9 cellular contexts compared by ENCODE assay signal in genomic region chr12:76020731-76021672, GRCh38. TPM values are rescaled to one million over a fixed set of nuclear protein-coding genes. Genes with fewer than 3 reads are reported as not detected.
DNase-seq lines count a peak whose midpoint lies in the region; ATAC-seq and TF ChIP-seq lines count a peak whose summit lies in the region.
"Had no signal": no experiment of that assay in that cellular context is flagged by ENCODE, and none has a peak within 500 bp of the region (broad histone marks: within the 10 kb centered on the region; RNA-seq: fewer than 3 reads in every experiment).

No MANE protein-coding gene starts in this region.

- no peaks in the 10 kb centered on the region for H3K9me2 ChIP-seq in SK-N-SH

- no peaks in the 10 kb centered on the region for H3K9me3 Mint-ChIP-seq in stimulated activated naive CD8-positive, alpha-beta T cell treated with anti-CD3 and anti-CD28 coated beads, Interleukin-15, amount 100 ng/mL, for 72 hours

- H2AFZ ChIP-seq in SK-N-SH (ENCODE audit: low read depth), result peak overlapping the region; percentile 14

- no peaks in the 10 kb centered on the region for H3K79me2 ChIP-seq in SK-N-SH (ENCODE audit: insufficient read depth)

- H3K4me3 ChIP-seq in SK-N-SH (ENCODE audit: low read depth in 2 of 2, low read length in 1 of 2), result no peak overlapping the region; a peak in 1 of 4 replicates
- no peak overlapping the region for H3K4me3 ChIP-seq in mucosa of descending colon

- peaks cover 47% of the 10 kb centered on the region for H3F3A ChIP-seq in SK-N-SH (replicated peaks; ENCODE audit: insufficient read depth)

- peak; percentile 8 to 88; a peak in 2 of 4 replicates for TF ChIP-seq EP300 in SK-N-SH (IDR thresholded peaks at IDR 0.05; ENCODE audit: borderline replicate concordance in 1 of 2, low read depth in 1 of 2, low read length in 1 of 2)

- no peaks in the 10 kb centered on the region for H3K27me3 Mint-ChIP-seq in stimulated activated naive CD8-positive, alpha-beta T cell treated with anti-CD3 and anti-CD28 coated beads, Interleukin-15, amount 100 ng/mL, for 72 hours

- no peaks in the 10 kb centered on the region for H3K9me3 ChIP-seq in SK-N-SH
- no peaks in the 10 kb centered on the region for H3K9me3 ChIP-seq in mucosa of descending colon

- H3K4me2 ChIP-seq in SK-N-SH, result peak overlapping the region; percentile 60

- H3K4me3 Mint-ChIP-seq in stimulated activated naive CD8-positive, alpha-beta T cell treated with anti-CD3 and anti-CD28 coated beads, Interleukin-15, amount 100 ng/mL, for 72 hours, result peak overlapping the region; percentile 80 to 83
- H3K4me3 Mint-ChIP-seq: brain had no signal

- peak overlapping the region; percentile 71 for H3K9ac ChIP-seq in SK-N-SH

- H3K4me1 ChIP-seq in SK-N-SH (ENCODE audit: control insufficient read depth in 1 of 2, insufficient read depth in 2 of 2, low read depth in 1 of 2, low read length in 1 of 2) (peaks cover 0 to 18% of the 10 kb centered on the region in 2 experiments; a peak in 2 of 4 replicates), mucosa of descending colon (ENCODE audit: low read depth) (no peaks in the 10 kb centered on the region)

- H3K36me3 ChIP-seq in SK-N-SH (replicated peaks in 1 of 2; ENCODE audit: control insufficient read depth in 1 of 2, insufficient read depth in 2 of 2, low read length in 1 of 2), result no peaks in the 10 kb centered on the region
- H3K36me3 ChIP-seq in mucosa of descending colon (ENCODE audit: low read depth), result no peaks in the 10 kb centered on the region

- no peaks in the 10 kb centered on the region for H4K20me1 ChIP-seq in SK-N-SH (ENCODE audit: insufficient read depth)

- H3K4me1 Mint-ChIP-seq in stimulated activated naive CD8-positive, alpha-beta T cell treated with anti-CD3 and anti-CD28 coated beads, Interleukin-15, amount 100 ng/mL, for 72 hours, result peaks cover 63% of the 10 kb centered on the region

- WGBS in SK-N-SH (ENCODE audit: low lambda C conversion rate), result 38% methylated on average over 15 of the region's 15 CpGs

- H3K27me3 ChIP-seq in SK-N-SH (ENCODE audit: insufficient read depth), result no peaks in the 10 kb centered on the region

- no peak for TF ChIP-seq RAD21 in SK-N-SH (IDR thresholded peaks at IDR 0.05; ENCODE audit: low read length)

- peak overlapping the region; percentile 98 to 99 for H3K27ac Mint-ChIP-seq in stimulated activated naive CD8-positive, alpha-beta T cell treated with anti-CD3 and anti-CD28 coated beads, Interleukin-15, amount 100 ng/mL, for 72 hours

- intact Hi-C loops in mucosa of descending colon (cut with DNase I, micrococcal nuclease), result no loop called here

- no peak for DNase-seq in SK-N-SH
- DNase-seq in astrocyte of the hippocampus (ENCODE audit: low read depth, low spot score), result peak; percentile 95
- DNase-seq in mucosa of descending colon, result no peak
- peak; percentile 58 to 83 for DNase-seq in stimulated activated naive CD8-positive, alpha-beta T cell treated with anti-CD3 and anti-CD28 coated beads, Interleukin-15, amount 100 ng/mL, for 72 hours
- no peak for DNase-seq in hippocampal formation (lab: John Stamatoyannopoulos, UW)
- DNase-seq in GOT3 (lab: John Stamatoyannopoulos, UW), result no peak

- H3K27ac ChIP-seq in SK-N-SH (ENCODE audit: low read depth in 2 of 2, low read length in 1 of 2), result peak overlapping the region; percentile 72 to 99; a peak in 3 of 4 replicates

- ATAC-seq in GM18511 (IDR thresholded peaks at IDR 0.05; ENCODE audit: unreplicated experiment), result peak; percentile 44
- peak; percentile 52 for ATAC-seq in HG03064 (IDR thresholded peaks at IDR 0.05; ENCODE audit: low read depth, unreplicated experiment)
- peak; percentile 80 for ATAC-seq in mucosa of descending colon
- peak; percentile 89 for ATAC-seq in stimulated activated naive CD8-positive, alpha-beta T cell treated with anti-CD3 and anti-CD28 coated beads, Interleukin-15, amount 100 ng/mL, for 72 hours

- CTCF ChIA-PET in SK-N-SH (lab: Yijun Ruan, JAX), result interaction anchor here (1.6 kb wide), 1 partner anchor 11 kb away, joined by 8 read pairs; the partner anchor contains the start of gene PHLDA1

- POLR2A ChIA-PET in SK-N-SH (lab: Yijun Ruan, JAX), result no interaction called here

- TF ChIP-seq CTCF in SK-N-SH (IDR thresholded peaks at IDR 0.05) (no peak), mucosa of descending colon (IDR thresholded peaks at IDR 0.05) (no peak)

TF ChIP-seq in SK-N-SH, 30 proteins besides CTCF, POLR2A, EP300 and RAD21 (continues in another document):
- TF ChIP-seq FOXJ3 (CRISPR knock-in tag; IDR thresholded peaks at IDR 0.05) (no peak), POLR2AphosphoS5 (IDR thresholded peaks at IDR 0.05; ENCODE audit: low read depth, low read length) (peak; percentile 52; the same call in 1 of the 2 replicates), MAX (IDR thresholded peaks at IDR 0.05; ENCODE audit: low read depth) (peak; percentile 36), CHD2 (IDR thresholded peaks at IDR 0.05; ENCODE audit: low read length, partially characterized antibody) (no peak), PBX3 (IDR thresholded peaks at IDR 0.05) (peak; percentile 75), REST (IDR thresholded peaks at IDR 0.05; ENCODE audit: low read depth, low read length) (0 out of 2 replicates have a peak, but pooled peaks have one; percentile 13), GABPA (IDR thresholded peaks at IDR 0.05; ENCODE audit: low read depth) (peak; percentile 42; the same call in 1 of the 2 replicates), SMC3 (IDR thresholded peaks at IDR 0.05; ENCODE audit: low read depth, low read length) (no peak), FOXM1 (IDR thresholded peaks at IDR 0.05; ENCODE audit: low read depth) (peak; percentile 77; the same call in 1 of the 2 replicates), YY1 (IDR thresholded peaks at IDR 0.05; ENCODE audit: low read depth) (no peak), FOSL2 (IDR thresholded peaks at IDR 0.05; ENCODE audit: borderline replicate concordance, low read depth) (peak; percentile 95), USF2 (IDR thresholded peaks at IDR 0.05; ENCODE audit: borderline replicate concordance, low read depth, low read length) (no peak), RXRA (IDR thresholded peaks at IDR 0.05; ENCODE audit: borderline replicate concordance, low read depth) (peak; percentile 83), JUND (IDR thresholded peaks at IDR 0.05) (peak; percentile 87), EZH2phosphoT487 (IDR thresholded peaks at IDR 0.05; ENCODE audit: borderline replicate concordance, low read depth) (no peak), TEAD4 (IDR thresholded peaks at IDR 0.05; ENCODE audit: borderline replicate concordance, insufficient read depth) (0 out of 2 replicates have a peak, but pooled peaks have one; percentile 20), GATA2 (CRISPR knock-in tag; IDR thresholded peaks at IDR 0.05) (no peak)

RNA-seq across cellular contexts. Expression of gene PHLDA1, which starts 10.6 kb away (rescaled TPM):
- polyA plus RNA-seq in SK-N-SH (2012; rRNA removed), result 21.6 and 26.2 TPM in 2 replicates
- 20.1 and 20.3 TPM in 2 replicates for polyA plus RNA-seq in SK-N-SH (2012; cell fraction: cytosol; rRNA removed)
- 19.8 and 24.5 TPM in 2 replicates for polyA plus RNA-seq in SK-N-SH (2012; cell fraction: nucleus; rRNA removed)
- 1 to 10 TPM; 2.2 to 8.8 (median 3.5) TPM for total RNA-seq in mucosa of descending colon

Comparison
In these comparisons a context has a peak if more than half of its experiments do, and no peak if none do; other contexts are left out.
1. DNase-seq: peak in astrocyte of the hippocampus (single experiment) and stimulated activated naive CD8-positive, alpha-beta T cell treated with anti-CD3 and anti-CD28 coated beads, Interleukin-15, amount 100 ng/mL, for 72 hours (2 of 2); none in SK-N-SH (single experiment), mucosa of descending colon (0 of 3), hippocampal formation (0 of 2) and GOT3 (single experiment).
2. Peak in every context shown above with its lines, with median percentiles within 50 percentile points of each other: ATAC-seq.